Comparison of ENCODE assay signal across 8 cellular contexts in genomic region chr7:7967909-7968543, GRCh38. TPM values are rescaled to one million over a fixed set of nuclear protein-coding genes. Genes with fewer than 3 reads are reported as not detected.
DNase-seq lines count a peak whose midpoint lies in the region; ATAC-seq and TF ChIP-seq lines count a peak whose summit lies in the region.

No MANE protein-coding gene starts in this region.

- no peaks in the 10 kb centered on the region for H3K9me3 Mint-ChIP-seq in activated T-cell treated with anti-CD3 and anti-CD28 coated beads, Interleukin-2, amount 50 U/mL, for 4 hours
- H3K9me3 Mint-ChIP-seq in activated naive CD8-positive, alpha-beta T cell (ENCODE audit: low read depth) = no peaks in the 10 kb centered on the region

- no peaks in the 10 kb centered on the region for H3K9me3 ChIP-seq in tibial nerve

- peak overlapping the region; percentile 90 for H3K4me3 Mint-ChIP-seq in activated T-cell treated with anti-CD3 and anti-CD28 coated beads, Interleukin-2, amount 50 U/mL, for 4 hours
- H3K4me3 Mint-ChIP-seq in activated naive CD8-positive, alpha-beta T cell = peak overlapping the region; percentile 97

- peaks cover 22% of the 10 kb centered on the region for H3K4me1 Mint-ChIP-seq in activated T-cell treated with anti-CD3 and anti-CD28 coated beads, Interleukin-2, amount 50 U/mL, for 4 hours (ENCODE audit: low read depth)
- H3K4me1 Mint-ChIP-seq in activated naive CD8-positive, alpha-beta T cell (ENCODE audit: low read depth) = peaks cover 32% of the 10 kb centered on the region

- no peak for TF ChIP-seq EP300 in tibial nerve (IDR thresholded peaks at IDR 0.05)

- TF ChIP-seq POLR2A in tibial nerve (IDR thresholded peaks at IDR 0.05) = no peak

- H3K27ac Mint-ChIP-seq in activated naive CD8-positive, alpha-beta T cell = peak overlapping the region; percentile 97

- DNase-seq in activated T-cell treated with anti-CD3 and anti-CD28 coated beads, Interleukin-2, amount 50 U/mL, for 4 hours = no peak
- DNase-seq in activated T-cell treated with anti-CD3 and anti-CD28 coated beads, Interleukin-2, amount 50 U/mL, for 48 hours = no peak
- no peak for DNase-seq in tibial nerve (ENCODE audit: low spot score in 2 of 2)
- DNase-seq in NCI-H1048 (lab: John Stamatoyannopoulos, UW) = no peak
- no peak for DNase-seq in NCI-H1694 (lab: John Stamatoyannopoulos, UW)

- 6 to 8% methylated on average over 13 of the region's 13 CpGs for WGBS in tibial nerve, 2 donors

- H3K4me3 ChIP-seq in tibial nerve = peak overlapping the region; percentile 96 to 99 (median 98)

- H3K4me1 ChIP-seq in tibial nerve = peaks cover 0 to 20% (median 2%) of the 10 kb centered on the region in 4 donors

- H3K36me3 Mint-ChIP-seq in activated T-cell treated with anti-CD3 and anti-CD28 coated beads, Interleukin-2, amount 50 U/mL, for 4 hours (ENCODE audit: insufficient read depth) = no peaks in the 10 kb centered on the region
- H3K36me3 Mint-ChIP-seq in activated naive CD8-positive, alpha-beta T cell = no peaks in the 10 kb centered on the region

- H3K27me3 ChIP-seq in layer of hippocampus (ENCODE audit: control insufficient read depth, insufficient read depth, low read length) = no peaks in the 10 kb centered on the region
- H3K27me3 ChIP-seq in tibial nerve = no peaks in the 10 kb centered on the region

- H3K27ac ChIP-seq in layer of hippocampus (ENCODE audit: low read depth, low read length) (peak overlapping the region; percentile 72), tibial nerve (peak overlapping the region; percentile 95 to 98 (median 97))

- no peaks in the 10 kb centered on the region for H3K27me3 Mint-ChIP-seq in activated T-cell treated with anti-CD3 and anti-CD28 coated beads, Interleukin-2, amount 50 U/mL, for 4 hours (ENCODE audit: low read depth)
- no peaks in the 10 kb centered on the region for H3K27me3 Mint-ChIP-seq in activated naive CD8-positive, alpha-beta T cell

- ATAC-seq in activated T-cell treated with anti-CD3 and anti-CD28 coated beads, Interleukin-2, amount 50 U/mL, for 4 hours = no peak
- ATAC-seq in GM19035 (IDR thresholded peaks at IDR 0.05; ENCODE audit: unreplicated experiment) = no peak

- TF ChIP-seq CTCF in tibial nerve (IDR thresholded peaks at IDR 0.05) = no peak

- no peaks in the 10 kb centered on the region for H3K36me3 ChIP-seq in tibial nerve

RNA-seq across cellular contexts. Expression of gene GLCCI1, which starts 0.6 kb away (rescaled TPM):
- 1 to 10 TPM; 5.9 to 6.1 (median 6.1) TPM for total RNA-seq in activated T-cell treated with anti-CD3 and anti-CD28 coated beads, Interleukin-2, amount 50 U/mL, for 4 hours
- total RNA-seq in tibial nerve = 10 to 100 TPM in 2 of 4 donors, 1 to 10 TPM in 2; 8.1 to 15.7 (median 11.7) TPM
